8 cellular contexts compared by ENCODE assay signal in genomic region chr12:49671051-49671765, GRCh38. TPM values are rescaled to one million over a fixed set of nuclear protein-coding genes. Genes with fewer than 3 reads are reported as not detected.
DNase-seq lines count a peak whose midpoint lies in the region; ATAC-seq and TF ChIP-seq lines count a peak whose summit lies in the region.

No MANE protein-coding gene starts in this region.

- H3K4me3 Mint-ChIP-seq in naive thymus-derived CD4-positive, alpha-beta T cell, result peak overlapping the region; percentile 54 to 85 (median 80)

- no peaks in the 10 kb centered on the region for H3K27me3 ChIP-seq in naive thymus-derived CD4-positive, alpha-beta T cell (ENCODE audit: control insufficient read depth in 2 of 2, insufficient read depth in 2 of 2, low read length in 2 of 2)
- H3K27me3 ChIP-seq in thymus (ENCODE audit: control insufficient read depth, insufficient read depth), result no peaks in the 10 kb centered on the region

- no peak for TF ChIP-seq POLR2A in GM18505 (IDR thresholded peaks at IDR 0.05; ENCODE audit: borderline replicate concordance, extremely low read depth, insufficient read depth, insufficient read length)

- peak overlapping the region; percentile 85 for H3K27ac ChIP-seq in naive thymus-derived CD4-positive, alpha-beta T cell (ENCODE audit: low read depth, low read length)
- H3K27ac ChIP-seq in thymus (ENCODE audit: low read depth), result peak overlapping the region; percentile 85

- H3K4me1 Mint-ChIP-seq in naive thymus-derived CD4-positive, alpha-beta T cell, result peaks cover 69 to 100% (median 98%) of the 10 kb centered on the region in 7 donors

- H3K9me3 ChIP-seq in naive thymus-derived CD4-positive, alpha-beta T cell (ENCODE audit: control insufficient read depth in 2 of 3, low read length in 3 of 3), result no peaks in the 10 kb centered on the region
- no peaks in the 10 kb centered on the region for H3K9me3 ChIP-seq in thymus (ENCODE audit: control insufficient read depth)

- H3K27me3 Mint-ChIP-seq in naive thymus-derived CD4-positive, alpha-beta T cell, result no peaks in the 10 kb centered on the region

- peak; percentile 93 for ATAC-seq in naive thymus-derived CD4-positive, alpha-beta T cell
- ATAC-seq in GM18505 (IDR thresholded peaks at IDR 0.05; ENCODE audit: unreplicated experiment), result no peak

- CTCF ChIA-PET in naive thymus-derived CD4-positive, alpha-beta T cell (lab: Charles Lee), result interaction anchor here (0.7 to 4.1 kb wide), 8 partner anchors 8 to 168 kb away, joined by 3 to 21 read pairs (median 5); partner anchors contain the start of gene FMNL3

- intact Hi-C loops in naive thymus-derived CD4-positive, alpha-beta T cell (cut with micrococcal nuclease), result loop anchor here (1.0 to 2.0 kb wide), 6 partner anchors 8 to 70 kb away; partner anchors contain the start of genes FMNL3 (in 2 of the 2) and TMBIM6 (in 1 of the 2)

- peaks cover 39 to 83% of the 10 kb centered on the region in 2 donors for H3K4me1 ChIP-seq in naive thymus-derived CD4-positive, alpha-beta T cell (ENCODE audit: control insufficient read depth in 2 of 2, insufficient read depth in 2 of 2, low read length in 2 of 2)
- peaks cover 30% of the 10 kb centered on the region for H3K4me1 ChIP-seq in thymus (ENCODE audit: control insufficient read depth, insufficient read depth, low read length)

- 34% methylated on average over 5 of the region's 5 CpGs for WGBS in thymus

- H3K4me3 ChIP-seq in naive thymus-derived CD4-positive, alpha-beta T cell (ENCODE audit: low read length), result peak overlapping the region; percentile 56
- no peak overlapping the region for H3K4me3 ChIP-seq in thymus (ENCODE audit: low read length)

- POLR2A ChIA-PET in naive thymus-derived CD4-positive, alpha-beta T cell (lab: Charles Lee), result interaction anchor here (0.6 to 10.5 kb wide), 12 partner anchors 9 to 107 kb away, joined by 3 to 131 read pairs (median 4); partner anchors contain the start of gene FMNL3

- no peaks in the 10 kb centered on the region for H3K36me3 ChIP-seq in naive thymus-derived CD4-positive, alpha-beta T cell (ENCODE audit: control insufficient read depth in 2 of 3, insufficient read depth in 3 of 3, low read length in 3 of 3)
- no peaks in the 10 kb centered on the region for H3K36me3 ChIP-seq in thymus (ENCODE audit: control insufficient read depth, insufficient read depth)

- H3K9me3 Mint-ChIP-seq in naive thymus-derived CD4-positive, alpha-beta T cell, result no peaks in the 10 kb centered on the region

- DNase-seq in activated gamma-delta T cell treated with Interleukin-2 at 50 U/mL for 16 hours (peak; percentile 70), activated gamma-delta T cell (lab: John Stamatoyannopoulos, UW) (no peak), NCI-H2227 (lab: John Stamatoyannopoulos, UW; ENCODE audit: unreplicated experiment) (no peak), NCI-H187 treated with DMSO at 0.1 percent for 48 hours (lab: John Stamatoyannopoulos, UW) (no peak)
- peak in 3 of 4 experiments; percentile 8 to 46 (median 31) for DNase-seq in activated naive CD4-positive, alpha-beta T cell (lab: John Stamatoyannopoulos, UW)
- DNase-seq in naive thymus-derived CD4-positive, alpha-beta T cell, result peak; percentile 35 to 79 (median 73)

- peaks cover 0 to 17% (median 8%) of the 10 kb centered on the region in 5 donors for H3K36me3 Mint-ChIP-seq in naive thymus-derived CD4-positive, alpha-beta T cell

- H3K27ac Mint-ChIP-seq in naive thymus-derived CD4-positive, alpha-beta T cell, result peak overlapping the region; percentile 91 to 99 (median 97)

RNA-seq across cellular contexts. Expression of gene FMNL3, which starts 36.0 kb away (rescaled TPM):
- total RNA-seq in naive thymus-derived CD4-positive, alpha-beta T cell, result 10 to 100 TPM; 33.3 to 40.4 (median 39.7) TPM
- polyA plus RNA-seq in naive thymus-derived CD4-positive, alpha-beta T cell, result 10 to 100 TPM; 10.4 to 12.0 TPM
- 9.8 TPM for polyA plus RNA-seq in thymus

RNA-seq across cellular contexts. Expression of gene PRPF40B, which starts 47.8 kb away (rescaled TPM):
- 10 to 100 TPM in 4 of 5 experiments, 1 to 10 TPM in 1; 7.8 to 24.1 (median 12.1) TPM for total RNA-seq in naive thymus-derived CD4-positive, alpha-beta T cell
- 1 to 10 TPM; 2.0 to 4.2 TPM for polyA plus RNA-seq in naive thymus-derived CD4-positive, alpha-beta T cell
- polyA plus RNA-seq in thymus, result 16.6 TPM

Comparison
In these comparisons a context has a peak if more than half of its experiments do, and no peak if none do; other contexts are left out.
1. DNase-seq: peak in activated gamma-delta T cell treated with Interleukin-2 at 50 U/mL for 16 hours (single experiment), activated naive CD4-positive, alpha-beta T cell (3 of 4) and naive thymus-derived CD4-positive, alpha-beta T cell (9 of 9); none in activated gamma-delta T cell (single experiment), NCI-H2227 (single experiment) and NCI-H187 treated with DMSO at 0.1 percent for 48 hours (single experiment).